ENCODE assay signal across 17 cellular contexts in the genomic region with DNA sequence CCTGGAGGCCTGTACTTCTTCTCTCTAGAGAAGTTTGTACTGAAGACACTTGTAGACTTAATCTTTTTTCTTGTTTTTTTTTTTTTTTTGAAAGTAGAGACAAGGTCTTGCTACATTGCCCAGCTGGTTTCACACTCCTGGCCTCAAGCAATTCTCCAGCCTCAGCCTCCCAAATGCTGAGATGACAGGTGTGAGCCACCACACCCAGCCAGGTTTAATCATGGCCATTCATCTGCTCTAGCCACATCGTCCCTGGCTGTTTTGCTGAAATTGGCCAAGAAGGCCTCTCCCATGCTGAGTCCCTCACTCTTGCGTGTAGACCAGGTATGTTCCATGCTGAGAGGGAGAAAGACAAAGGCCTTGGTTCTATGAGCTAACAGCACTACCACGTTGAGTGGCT.
DNase-seq lines count a peak whose midpoint lies in the region; TF ChIP-seq lines count a peak whose summit lies in the region.
"Had no signal": no experiment of that assay in that cellular context is flagged by ENCODE, and none has a peak within 500 bp of the region (broad histone marks: within the 10 kb centered on the region; RNA-seq: fewer than 3 reads in every experiment).

No MANE protein-coding gene starts in this region.

- H3K4me3 ChIP-seq in ascending aorta = no peak overlapping the region
- H3K4me3 ChIP-seq in trophoblast cell (ENCODE audit: low read depth, low read length) = no peak overlapping the region
- H3K4me3 ChIP-seq in tibial artery = no peak overlapping the region
- H3K4me3 ChIP-seq in mesenchymal stem cell (ENCODE audit: insufficient read depth in 1 of 2, low read depth in 1 of 2, low read length in 2 of 2) = no peak overlapping the region
- H3K4me3 ChIP-seq: GM12878, GM23248 had no signal

- H2BK5ac ChIP-seq in trophoblast cell (ENCODE audit: low read depth, low read length, poor library complexity) (no peak overlapping the region), mesenchymal stem cell (ENCODE audit: low read depth, low read length, poor library complexity, severe bottlenecking) (no peak overlapping the region)

- H4K8ac ChIP-seq in trophoblast cell (ENCODE audit: low read depth, low read length) (no peak overlapping the region), mesenchymal stem cell (ENCODE audit: low read length) (no peak overlapping the region)

- no peak overlapping the region for H3K9ac ChIP-seq in trophoblast cell (ENCODE audit: low read length)
- H3K9ac ChIP-seq in mesenchymal stem cell (ENCODE audit: low read length) = no peak overlapping the region
- H3K9ac ChIP-seq: GM23248 had no signal

- no CpG with 5 or more reads among the region's 3 CpGs for WGBS in trophoblast cell (ENCODE audit: extremely low coverage, insufficient coverage, insufficient read length)
- 84% methylated on average over 3 of the region's 3 CpGs for WGBS in mesenchymal stem cell

- no peak overlapping the region for H4K12ac ChIP-seq in trophoblast cell (ENCODE audit: low read depth, low read length)

- peaks cover 12 to 42% of the 10 kb centered on the region in 2 donors for H3K4me1 ChIP-seq in ascending aorta
- peaks cover 12 to 21% of the 10 kb centered on the region in 2 experiments for H3K4me1 ChIP-seq in trophoblast cell (ENCODE audit: control insufficient read depth in 1 of 2, insufficient read depth in 2 of 2, low read length in 2 of 2)
- peaks cover 5 to 61% (median 42%) of the 10 kb centered on the region in 4 donors for H3K4me1 ChIP-seq in tibial artery
- peaks cover 6% of the 10 kb centered on the region for H3K4me1 ChIP-seq in mesenchymal stem cell (ENCODE audit: control insufficient read depth, insufficient read depth, low read depth, low read length)

- H3K36me3 Mint-ChIP-seq in progenitor cell of endocrine pancreas (ENCODE audit: insufficient read depth) = no peaks in the 10 kb centered on the region
- H3K36me3 Mint-ChIP-seq: CD4-positive, CD25-positive, alpha-beta regulatory T cell had no signal

- H3K23ac ChIP-seq in trophoblast cell (ENCODE audit: low read length) (no peak overlapping the region), mesenchymal stem cell (ENCODE audit: low read length in 2 of 2) (no peak overlapping the region)

- H3K79me2 ChIP-seq in trophoblast cell (ENCODE audit: control insufficient read depth, insufficient read depth, low read length, poor library complexity) = no peaks in the 10 kb centered on the region

- H3K4me2 ChIP-seq in trophoblast cell (ENCODE audit: low read length) = no peak overlapping the region
- no peak overlapping the region for H3K4me2 ChIP-seq in mesenchymal stem cell (ENCODE audit: low read length, poor library complexity, severe bottlenecking)

- H3K27ac ChIP-seq in ascending aorta = peak overlapping the region; percentile 95 to 98
- no peak overlapping the region for H3K27ac ChIP-seq in trophoblast cell (ENCODE audit: low read depth, low read length)
- peak overlapping the region; percentile 94 to 96 for H3K27ac ChIP-seq in tibial artery
- H3K27ac ChIP-seq in mesenchymal stem cell (ENCODE audit: low read length, poor library complexity, severe bottlenecking) = no peak overlapping the region
- H3K27ac ChIP-seq: C4-2B, GM23248 had no signal

- DNase-seq in ascending aorta (ENCODE audit: low spot score in 2 of 2) (no peak), trophoblast cell (peak; percentile 75 to 81), tibial artery (no peak), mesenchymal stem cell (no peak), progenitor cell of endocrine pancreas (ENCODE audit: low spot score, unreplicated experiment) (no peak), foreskin melanocyte (no peak)
- DNase-seq: CD4-positive, CD25-positive, alpha-beta regulatory T cell; CD8-positive, alpha-beta memory T cell; DMS 273 treated with DMSO at 0.1 percent for 48 hours; DMS79; EL; GDM1; GM23248; H7; HCEC 1CT had no signal

- H3K27me3 ChIP-seq in ascending aorta (no peaks in the 10 kb centered on the region), trophoblast cell (ENCODE audit: insufficient read depth, low read length) (no peaks in the 10 kb centered on the region), tibial artery (no peaks in the 10 kb centered on the region), mesenchymal stem cell (ENCODE audit: control insufficient read depth in 1 of 2, insufficient read depth in 1 of 2, low read length in 2 of 2) (peaks cover 0 to 73% of the 10 kb centered on the region in 2 experiments)

- H3K79me1 ChIP-seq in trophoblast cell (ENCODE audit: low read length) (peaks cover 4% of the 10 kb centered on the region), mesenchymal stem cell (replicated peaks; ENCODE audit: low read length, poor library complexity, severe bottlenecking) (no peaks in the 10 kb centered on the region)

- H3K27me3 Mint-ChIP-seq in progenitor cell of endocrine pancreas = no peaks in the 10 kb centered on the region
- H3K27me3 Mint-ChIP-seq: CD4-positive, CD25-positive, alpha-beta regulatory T cell had no signal

- no peak overlapping the region for H2BK15ac ChIP-seq in mesenchymal stem cell (ENCODE audit: low read depth, poor library complexity, severe bottlenecking)

- H3K4ac ChIP-seq in trophoblast cell (ENCODE audit: low read depth, low read length) = no peak overlapping the region
- H3K4ac ChIP-seq in mesenchymal stem cell (ENCODE audit: low read depth in 1 of 2, low read length in 2 of 2) = no peak overlapping the region

- H4K91ac ChIP-seq in trophoblast cell (ENCODE audit: low read depth, low read length) (no peak overlapping the region), mesenchymal stem cell (ENCODE audit: low read length) (no peak overlapping the region)

- H3K18ac ChIP-seq in trophoblast cell (ENCODE audit: low read length) (no peak overlapping the region), mesenchymal stem cell (ENCODE audit: low read depth in 1 of 2, low read length in 2 of 2) (no peak overlapping the region)

- H3K27ac Mint-ChIP-seq in progenitor cell of endocrine pancreas = no peak overlapping the region
- H3K27ac Mint-ChIP-seq: CD4-positive, CD25-positive, alpha-beta regulatory T cell had no signal

- no peak overlapping the region for H3K4me3 Mint-ChIP-seq in progenitor cell of endocrine pancreas (ENCODE audit: low read depth)
- H3K4me3 Mint-ChIP-seq: CD4-positive, CD25-positive, alpha-beta regulatory T cell; CD8-positive, alpha-beta memory T cell had no signal

- H3K36me3 ChIP-seq in ascending aorta = no peaks in the 10 kb centered on the region
- H3K36me3 ChIP-seq in trophoblast cell (ENCODE audit: control insufficient read depth in 1 of 2, insufficient read depth in 2 of 2, low read length in 2 of 2) = no peaks in the 10 kb centered on the region
- H3K36me3 ChIP-seq in tibial artery = no peaks in the 10 kb centered on the region
- H3K36me3 ChIP-seq in mesenchymal stem cell (ENCODE audit: control insufficient read depth in 1 of 2, insufficient read depth in 2 of 2, low read depth in 1 of 2, low read length in 2 of 2) = no peaks in the 10 kb centered on the region

- peaks cover 17% of the 10 kb centered on the region for H3K4me1 Mint-ChIP-seq in progenitor cell of endocrine pancreas (ENCODE audit: low read depth)
- H3K4me1 Mint-ChIP-seq: CD4-positive, CD25-positive, alpha-beta regulatory T cell; CD8-positive, alpha-beta memory T cell had no signal

- H3K14ac ChIP-seq in trophoblast cell (ENCODE audit: low read length) (no peak overlapping the region), mesenchymal stem cell (ENCODE audit: low read length in 2 of 2) (no peak overlapping the region)

- H2BK12ac ChIP-seq in trophoblast cell (ENCODE audit: low read length) = peak overlapping the region; percentile 55
- H2BK12ac ChIP-seq in mesenchymal stem cell (ENCODE audit: low read length in 2 of 2) = no peak overlapping the region

- no peaks in the 10 kb centered on the region for H3K9me3 Mint-ChIP-seq in progenitor cell of endocrine pancreas (ENCODE audit: low read depth)
- H3K9me3 Mint-ChIP-seq: CD8-positive, alpha-beta memory T cell had no signal

- H2AFZ ChIP-seq in trophoblast cell (ENCODE audit: insufficient read depth, low read length, poor library complexity) (no peak overlapping the region), mesenchymal stem cell (ENCODE audit: low read depth, low read length) (no peak overlapping the region)
- H2AFZ ChIP-seq: GM23248 had no signal

- intact Hi-C loops in ascending aorta (cut with DNase I) (loop anchor here (5.0 kb wide), 1 partner anchor 119 kb away; no protein-coding TSS in a partner anchor), tibial artery (cut with DNase I; ENCODE audit: low total_unique reads) (no loop called here)

- TF ChIP-seq CTCF in ascending aorta (IDR thresholded peaks at IDR 0.05) (no peak), tibial artery (IDR thresholded peaks at IDR 0.05) (no peak), progenitor cell of endocrine pancreas (IDR thresholded peaks at IDR 0.05; ENCODE audit: unreplicated experiment) (no peak)

- no peak overlapping the region for H2BK120ac ChIP-seq in trophoblast cell (ENCODE audit: insufficient read depth, low read length, poor library complexity)
- H2BK120ac ChIP-seq in mesenchymal stem cell (ENCODE audit: low read depth, low read length) = no peak overlapping the region

- H2AK5ac ChIP-seq in trophoblast cell (ENCODE audit: low read length) (no peak overlapping the region), mesenchymal stem cell (ENCODE audit: low read length, severe bottlenecking) (no peak overlapping the region)

- no peaks in the 10 kb centered on the region for H3K9me3 ChIP-seq in ascending aorta
- H3K9me3 ChIP-seq in trophoblast cell (ENCODE audit: insufficient read depth, low read depth, low read length) = no peaks in the 10 kb centered on the region
- no peaks in the 10 kb centered on the region for H3K9me3 ChIP-seq in tibial artery
- no peaks in the 10 kb centered on the region for H3K9me3 ChIP-seq in mesenchymal stem cell (ENCODE audit: control insufficient read depth, low read length)

Comparison
In these comparisons a context has a peak if more than half of its experiments do, and no peak if none do; other contexts are left out.
1. DNase-seq: peak in trophoblast cell (2 of 2); none in ascending aorta (0 of 2), tibial artery (0 of 2), mesenchymal stem cell (single experiment), progenitor cell of endocrine pancreas (single experiment) and foreskin melanocyte (single experiment).
2. H3K27ac ChIP-seq: peak in ascending aorta (2 of 2) and tibial artery (2 of 2); none in trophoblast cell (single experiment) and mesenchymal stem cell (single experiment).